ENCODE assay signal across 20 cellular contexts in the genomic region with DNA sequence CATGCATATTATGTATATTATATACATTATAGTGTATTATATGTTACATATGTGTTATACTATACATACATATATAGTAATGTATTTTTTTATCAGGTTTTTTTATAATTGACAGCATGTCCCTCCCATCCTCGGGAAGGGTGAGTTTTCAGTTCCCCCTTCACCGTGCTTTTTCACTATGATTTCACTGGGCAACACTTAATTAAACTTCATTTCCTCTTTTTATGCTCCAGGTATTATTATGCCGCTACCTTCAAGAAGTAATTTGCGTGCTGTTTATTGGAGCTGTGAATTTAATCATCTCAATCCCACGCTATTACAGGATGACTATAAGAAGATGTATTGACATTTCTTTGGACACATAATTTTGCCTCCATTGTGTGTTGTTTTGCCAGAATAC.
DNase-seq lines count a peak whose midpoint lies in the region; ATAC-seq, FAIRE-seq and TF ChIP-seq lines count a peak whose summit lies in the region.
"Had no signal": no experiment of that assay in that cellular context is flagged by ENCODE, and none has a peak within 500 bp of the region (broad histone marks: within the 10 kb centered on the region; RNA-seq: fewer than 3 reads in every experiment).

No MANE protein-coding gene starts in this region.

- H2AK5ac ChIP-seq in trophoblast cell (ENCODE audit: low read length): no peak overlapping the region

- H4K91ac ChIP-seq in trophoblast cell (ENCODE audit: low read depth, low read length): no peak overlapping the region

- H3K79me1 ChIP-seq in trophoblast cell (ENCODE audit: low read length): peaks cover 11% of the 10 kb centered on the region

- H3K79me2 ChIP-seq in GM12878 (ENCODE audit: control insufficient read depth, insufficient read depth, low read length): no peaks in the 10 kb centered on the region
- H3K79me2 ChIP-seq in trophoblast cell (ENCODE audit: control insufficient read depth, insufficient read depth, low read length, poor library complexity): no peaks in the 10 kb centered on the region

- TF ChIP-seq CTCF in GM12878 (IDR thresholded peaks at IDR 0.05 in 2 of 3, conservative IDR thresholded peaks at IDR 0.05 in 1 of 3; ENCODE audit: control insufficient read depth in 2 of 3, extremely low read depth in 1 of 3, insufficient read depth in 1 of 3, low read depth in 3 of 3, low read length in 3 of 3) (no peak), vagina (IDR thresholded peaks at IDR 0.05) (no peak)

- H3K4me3 ChIP-seq in GM12878 (no peak overlapping the region), trophoblast cell (ENCODE audit: low read depth, low read length) (no peak overlapping the region), vagina (no peak overlapping the region)
- H3K4me3 ChIP-seq: A549; BLaER1 treated with 17β-estradiol and CSF1 and Interleukin-3, amounts not matched to agents 10 nM and 100 nM had no signal

- TF ChIP-seq POLR2A in GM12878 (IDR thresholded peaks at IDR 0.05; ENCODE audit: low read depth, low read length): no peak
- no peak for TF ChIP-seq POLR2A in vagina (IDR thresholded peaks at IDR 0.05)

- H2BK120ac ChIP-seq in trophoblast cell (ENCODE audit: insufficient read depth, low read length, poor library complexity): no peak overlapping the region

- no peak overlapping the region for H3K4ac ChIP-seq in trophoblast cell (ENCODE audit: low read depth, low read length)

- POLR2A ChIA-PET in GM12878 (lab: Charles Lee): no interaction called here

- no peak overlapping the region for H3K9ac ChIP-seq in GM12878 (ENCODE audit: control insufficient read depth, insufficient read depth, low read length)
- H3K9ac ChIP-seq in trophoblast cell (ENCODE audit: low read length): no peak overlapping the region
- H3K9ac ChIP-seq: BLaER1 treated with 17β-estradiol and CSF1 and Interleukin-3, amounts not matched to agents 10 nM and 100 nM had no signal

- ATAC-seq in GM12878: peak; percentile 74
- ATAC-seq: A549; CD8-positive, alpha-beta T cell had no signal

- WGBS in GM12878 (ENCODE audit: insufficient coverage, insufficient replicate concordance, low lambda C conversion rate, missing lambda C conversion rate): 5% methylated on average over 5 of the region's 5 CpGs
- WGBS in trophoblast cell (ENCODE audit: extremely low coverage, insufficient coverage, insufficient read length): no CpG with 5 or more reads among the region's 5 CpGs

- intact Hi-C loops in GM12878 (cut with micrococcal nuclease; ENCODE audit: unreplicated experiment): no loop called here
- intact Hi-C loops in vagina (cut with DNase I): no loop called here

- DNase-seq in NCI-H748 (lab: John Stamatoyannopoulos, UW; ENCODE audit: unreplicated experiment) (peak; percentile 18), NCI-H748 treated with DMSO at 0.1 percent for 48 hours (lab: John Stamatoyannopoulos, UW) (no peak), GM12878 (ENCODE audit: low read depth, low spot score) (no peak), trophoblast cell (no peak), vagina (ENCODE audit: extremely low spot score in 2 of 2) (no peak), occipital lobe (lab: John Stamatoyannopoulos, UW) (no peak)
- DNase-seq: AML-193; Caco-2; Calu3; CD4-positive, alpha-beta T cell; CD8-positive, alpha-beta T cell; DMS79 treated with DMSO at 0.1 percent for 48 hours; GF-D8 had no signal

- H3K27ac ChIP-seq in GM12878 (ENCODE audit: control insufficient read depth, insufficient read depth) (no peak overlapping the region), trophoblast cell (ENCODE audit: low read depth, low read length) (peak overlapping the region; percentile 16), vagina (no peak overlapping the region)
- H3K27ac ChIP-seq: 22Rv1; A549; BLaER1 treated with 17β-estradiol and CSF1 and Interleukin-3, amounts not matched to agents 10 nM and 100 nM; C4-2B had no signal

- no peak overlapping the region for H3K23ac ChIP-seq in trophoblast cell (ENCODE audit: low read length)

- in situ Hi-C loops in GM12878 (cut with MboI): no loop called here

- no peak overlapping the region for H3K18ac ChIP-seq in trophoblast cell (ENCODE audit: low read length)

- H3K27me3 ChIP-seq in GM12878 (replicated peaks in 1 of 2; ENCODE audit: control insufficient read depth in 2 of 2, insufficient read depth in 2 of 2, low read length in 1 of 2) (no peaks in the 10 kb centered on the region), trophoblast cell (ENCODE audit: insufficient read depth, low read length) (no peaks in the 10 kb centered on the region), vagina (no peaks in the 10 kb centered on the region)
- H3K27me3 ChIP-seq: BLaER1 treated with 17β-estradiol and CSF1 and Interleukin-3, amounts not matched to agents 10 nM and 100 nM had no signal

- H3K14ac ChIP-seq in trophoblast cell (ENCODE audit: low read length): no peak overlapping the region

- no peak overlapping the region for H2BK12ac ChIP-seq in trophoblast cell (ENCODE audit: low read length)

- no peak overlapping the region for H2BK5ac ChIP-seq in trophoblast cell (ENCODE audit: low read depth, low read length, poor library complexity)

- RAD21 ChIA-PET in GM12878 (lab: Charles Lee; ENCODE audit: unreplicated experiment): no interaction called here

- H3K9me3 ChIP-seq in GM12878 (replicated peaks; ENCODE audit: control insufficient read depth, insufficient read depth, low read length): no peaks in the 10 kb centered on the region
- H3K9me3 ChIP-seq in trophoblast cell (ENCODE audit: insufficient read depth, low read depth, low read length): no peaks in the 10 kb centered on the region
- H3K9me3 ChIP-seq in vagina: no peaks in the 10 kb centered on the region
- H3K9me3 ChIP-seq: A549; BLaER1 treated with 17β-estradiol and CSF1 and Interleukin-3, amounts not matched to agents 10 nM and 100 nM; Caco-2 had no signal

- H4K8ac ChIP-seq in trophoblast cell (ENCODE audit: low read depth, low read length): no peak overlapping the region

- BruUV-seq in GM12878 (replicated peaks; lab: Mats Ljungman, UMichigan): no TSS peak

- H4K20me1 ChIP-seq in GM12878 (ENCODE audit: control insufficient read depth, insufficient read depth): no peaks in the 10 kb centered on the region
- H4K20me1 ChIP-seq: BLaER1 treated with 17β-estradiol and CSF1 and Interleukin-3, amounts not matched to agents 10 nM and 100 nM had no signal

- peak in 1 of 2 experiments; percentile 38; a peak in 1 of 4 replicates for TF ChIP-seq EP300 in GM12878 (IDR thresholded peaks at IDR 0.05; ENCODE audit: borderline replicate concordance in 1 of 2, control insufficient read depth in 1 of 2, low read depth in 2 of 2, low read length in 2 of 2)

- CTCF ChIA-PET in GM12878 (lab: Yijun Ruan, JAX): no interaction called here

- no peak for TF ChIP-seq RAD21 in GM12878 (IDR thresholded peaks at IDR 0.05; ENCODE audit: insufficient read depth, low read depth, low read length)

- SMC1A ChIA-PET in GM12878 (lab: Charles Lee; ENCODE audit: uncharacterized antibody, unreplicated experiment): no interaction called here

- H3K4me2 ChIP-seq in GM12878 (ENCODE audit: control insufficient read depth, insufficient read depth): no peak overlapping the region
- no peak overlapping the region for H3K4me2 ChIP-seq in trophoblast cell (ENCODE audit: low read length)
- H3K4me2 ChIP-seq: A549; BLaER1 treated with 17β-estradiol and CSF1 and Interleukin-3, amounts not matched to agents 10 nM and 100 nM had no signal

- H2AFZ ChIP-seq in GM12878 (ENCODE audit: control insufficient read depth, low read depth, low read length) (no peak overlapping the region), trophoblast cell (ENCODE audit: insufficient read depth, low read length, poor library complexity) (no peak overlapping the region)

- H3K36me3 ChIP-seq in GM12878 (ENCODE audit: control insufficient read depth in 2 of 2, insufficient read depth in 2 of 2, low read length in 1 of 2) (no peaks in the 10 kb centered on the region), trophoblast cell (ENCODE audit: control insufficient read depth in 1 of 2, insufficient read depth in 2 of 2, low read length in 2 of 2) (no peaks in the 10 kb centered on the region), vagina (no peaks in the 10 kb centered on the region)
- H3K36me3 ChIP-seq: BLaER1 treated with 17β-estradiol and CSF1 and Interleukin-3, amounts not matched to agents 10 nM and 100 nM had no signal

- H4K12ac ChIP-seq in trophoblast cell (ENCODE audit: low read depth, low read length): no peak overlapping the region

- H3K4me1 ChIP-seq in GM12878 (ENCODE audit: control insufficient read depth, insufficient read depth, low read length) (no peaks in the 10 kb centered on the region), trophoblast cell (ENCODE audit: control insufficient read depth in 1 of 2, insufficient read depth in 2 of 2, low read length in 2 of 2) (peaks cover 11 to 14% of the 10 kb centered on the region in 2 experiments), vagina (no peaks in the 10 kb centered on the region)
- H3K4me1 ChIP-seq: A549 had no signal

- no peak for FAIRE-seq in GM12878 (lab: Jason Lieb, UNC)
- FAIRE-seq: A549, D721Med, G401.6, GM19239 had no signal

TF ChIP-seq in GM12878, 131 proteins besides CTCF, POLR2A, EP300 and RAD21:
- peak; percentile 48; the same call in 1 of the 2 replicates for TF ChIP-seq BMI1 (IDR thresholded peaks at IDR 0.05; ENCODE audit: borderline replicate concordance)
- no peak for TF ChIP-seq KDM1A (IDR thresholded peaks at IDR 0.05; ENCODE audit: borderline replicate concordance)
- peak; percentile 59 for TF ChIP-seq DPF2 (IDR thresholded peaks at IDR 0.05)
- peak; percentile 42 to 43; a peak in 2 of 4 replicates for TF ChIP-seq IKZF2 (IDR thresholded peaks at IDR 0.05)
- peak; percentile 10; the same call in 1 of the 2 replicates for TF ChIP-seq ZNF384 (IDR thresholded peaks at IDR 0.05; ENCODE audit: borderline replicate concordance, low read depth, low read length)
- TF ChIP-seq BCL11A (IDR thresholded peaks at IDR 0.05; ENCODE audit: low read depth, low read length): peak; percentile 74; the same call in 1 of the 2 replicates
- TF ChIP-seq MYC (IDR thresholded peaks at IDR 0.05; ENCODE audit: insufficient read depth, insufficient read length, insufficient replicate concordance, low read length, severe bottlenecking): no peak
- TF ChIP-seq MTA2 (IDR thresholded peaks at IDR 0.05; ENCODE audit: low read depth): peak; percentile 90
- peak; percentile 73; the same call in 1 of the 2 replicates for TF ChIP-seq SPI1 (IDR thresholded peaks at IDR 0.05; ENCODE audit: borderline replicate concordance, insufficient read depth, low read depth, low read length)
